22 cellular contexts compared by ENCODE assay signal in genomic region chr16:75599452-75600277, GRCh38. TPM values are rescaled to one million over a fixed set of nuclear protein-coding genes. Genes with fewer than 3 reads are reported as not detected.
A peak's percentile ranks its signal among the peaks of the same experiment; 100 is the strongest.
DNase-seq lines count a peak whose midpoint lies in the region; ATAC-seq and TF ChIP-seq lines count a peak whose summit lies in the region.
"Had no signal": no experiment of that assay in that cellular context is flagged by ENCODE, and none has a peak within 500 bp of the region (broad histone marks: within the 10 kb centered on the region; RNA-seq: fewer than 3 reads in every experiment).

No MANE protein-coding gene starts in this region.

- TF ChIP-seq CTCF in MCF 10A (IDR thresholded peaks at IDR 0.05; ENCODE audit: unreplicated experiment), result no peak
- no peak for TF ChIP-seq CTCF in mammary epithelial cell (conservative IDR thresholded peaks at IDR 0.05 in 1 of 2, IDR thresholded peaks at IDR 0.05 in 1 of 2; ENCODE audit: extremely low read depth in 1 of 2, insufficient read depth in 1 of 2, low read depth in 1 of 2, low read length in 2 of 2)
- TF ChIP-seq CTCF in Panc1 (IDR thresholded peaks at IDR 0.05), result no peak
- no peak for TF ChIP-seq CTCF in thoracic aorta (IDR thresholded peaks at IDR 0.05)

- H3K27me3 ChIP-seq in mammary epithelial cell (ENCODE audit: insufficient read depth, low read length) (no peaks in the 10 kb centered on the region), Panc1 (ENCODE audit: control insufficient read depth, insufficient read depth, low read length) (no peaks in the 10 kb centered on the region), thoracic aorta (replicated peaks; ENCODE audit: insufficient read depth) (no peaks in the 10 kb centered on the region)
- H3K27me3 ChIP-seq: BLaER1 treated with 17β-estradiol and CSF1 and Interleukin-3, amounts not matched to agents 10 nM and 100 nM; left lung; neural progenitor cell; thyroid gland had no signal

- DNase-seq in MCF 10A (ENCODE audit: unreplicated experiment) (no peak), mammary epithelial cell (no peak), Panc1 (ENCODE audit: low read depth, low spot score) (no peak), iris pigment epithelial cell (ENCODE audit: low read depth) (peak; percentile 61), thoracic aorta (ENCODE audit: low spot score) (no peak), NCI-H1092 (lab: John Stamatoyannopoulos, UW) (no peak)
- DNase-seq: activated naive CD8-positive, alpha-beta T cell treated with anti-CD3 and anti-CD28 coated beads, Interleukin-2, amount 50 U/mL, for 24 hours; cortex of kidney; left lung; NCI-H1417 treated with DMSO at 0.1 percent for 48 hours; NCI-H510A treated with DMSO at 0.1 percent for 48 hours; stimulated activated CD4-positive, alpha-beta T cell treated with anti-CD3 and anti-CD28 coated beads, Interleukin-2, amount 100 ng/mL, for 48 hours; stimulated activated naive CD4-positive, alpha-beta T cell treated with Interleukin-2 at 50 U/mL for 16 hours; thyroid gland had no signal

- no peak overlapping the region for H3K27ac Mint-ChIP-seq in MCF 10A (ENCODE audit: low read depth, unreplicated experiment)
- H3K27ac Mint-ChIP-seq: activated naive CD8-positive, alpha-beta T cell treated with anti-CD3 and anti-CD28 coated beads, Interleukin-2, amount 50 U/mL, for 24 hours; neural progenitor cell; T-helper 2 cell treated with Interferon-gamma antibody and Interleukin-4, amounts not matched to agents 5 μg/mL and 100 μg/mL, for 36 hours; WTC11 had no signal

- H4K20me1 ChIP-seq in mammary epithelial cell (ENCODE audit: insufficient read depth, low read length), result no peaks in the 10 kb centered on the region
- H4K20me1 ChIP-seq: BLaER1 treated with 17β-estradiol and CSF1 and Interleukin-3, amounts not matched to agents 10 nM and 100 nM had no signal

- dilution Hi-C loops in mammary epithelial cell (cut with HindIII; ENCODE audit: low sequenced_read_pairs), result no loop called here

- H3K4me3 ChIP-seq in mammary epithelial cell (replicated peaks in 1 of 3; ENCODE audit: insufficient read depth in 1 of 3, low read depth in 2 of 3, low read length in 3 of 3) (no peak overlapping the region), Panc1 (ENCODE audit: low read depth in 2 of 2, low read length in 2 of 2) (no peak overlapping the region), thoracic aorta (no peak overlapping the region)
- H3K4me3 ChIP-seq: A549; BLaER1 treated with 17β-estradiol and CSF1 and Interleukin-3, amounts not matched to agents 10 nM and 100 nM; left lung; neural progenitor cell; skin epidermis; thyroid gland had no signal

- 88% methylated on average over 6 of the region's 6 CpGs for WGBS in mammary epithelial cell (ENCODE audit: low coverage, missing lambda C conversion rate)

- BruUV-seq in MCF 10A (replicated peaks; lab: Mats Ljungman, UMichigan) (TSS peak; percentile 14), mammary epithelial cell (replicated peaks; lab: Mats Ljungman, UMichigan) (no TSS peak), Panc1 (replicated peaks; lab: Mats Ljungman, UMichigan) (TSS peak; percentile 48)

- CTCF ChIA-PET in MCF 10A (lab: Yijun Ruan, JAX), result interaction anchor here (1.0 to 1.7 kb wide), 3 partner anchors 83 to 164 kb away, joined by 3 to 5 read pairs (median 5); no protein-coding TSS in a partner anchor
- CTCF ChIA-PET in mammary epithelial cell (lab: Charles Lee; ENCODE audit: low non-redundant PET), result interaction anchor here (0.6 to 0.7 kb wide), 2 partner anchors 34 to 82 kb away, joined by 3 to 5 read pairs; no protein-coding TSS in a partner anchor
- CTCF ChIA-PET in Panc1 (lab: Charles Lee), result no interaction called here

- H3K27ac ChIP-seq in mammary epithelial cell (ENCODE audit: insufficient read depth, low read depth, low read length) (no peak overlapping the region), Panc1 (ENCODE audit: low read length) (no peak overlapping the region), thoracic aorta (peak overlapping the region; percentile 55 to 58)
- H3K27ac ChIP-seq: A549; BLaER1 treated with 17β-estradiol and CSF1 and Interleukin-3, amounts not matched to agents 10 nM and 100 nM; left lung; neural progenitor cell; skin epidermis; thyroid gland had no signal

- H3K9me3 Mint-ChIP-seq in MCF 10A (ENCODE audit: unreplicated experiment), result peaks cover 15% of the 10 kb centered on the region

- H3K36me3 ChIP-seq in mammary epithelial cell (ENCODE audit: insufficient read depth, low read length), result peaks cover 17% of the 10 kb centered on the region
- H3K36me3 ChIP-seq in Panc1 (ENCODE audit: control insufficient read depth, insufficient read depth, low read length), result peaks cover 5% of the 10 kb centered on the region
- peaks cover 34% of the 10 kb centered on the region for H3K36me3 ChIP-seq in thoracic aorta

- H3K9me3 ChIP-seq in mammary epithelial cell (replicated peaks; ENCODE audit: insufficient read depth, low read length) (peaks cover 6% of the 10 kb centered on the region), Panc1 (ENCODE audit: control insufficient read depth, insufficient read depth, low read depth, low read length) (no peaks in the 10 kb centered on the region), thoracic aorta (no peaks in the 10 kb centered on the region)
- H3K9me3 ChIP-seq: thyroid gland had no signal

- no peak for ATAC-seq in Panc1
- no peak for ATAC-seq in thoracic aorta (ENCODE audit: insufficient number of reproducible peaks, low FRiP score, low read depth)
- no peak for ATAC-seq in GM18868 (IDR thresholded peaks at IDR 0.05; ENCODE audit: unreplicated experiment)
- no peak for ATAC-seq in HG02938 (IDR thresholded peaks at IDR 0.05; ENCODE audit: unreplicated experiment)
- ATAC-seq: A549; activated naive CD8-positive, alpha-beta T cell treated with anti-CD3 and anti-CD28 coated beads, Interleukin-2, amount 50 U/mL, for 24 hours; left lung; WTC11 had no signal

- H2AFZ ChIP-seq in mammary epithelial cell (ENCODE audit: low read depth, low read length), result no peak overlapping the region
- H2AFZ ChIP-seq: neural progenitor cell had no signal

- H3K4me2 ChIP-seq in mammary epithelial cell (ENCODE audit: insufficient read depth, low read depth, low read length), result no peak overlapping the region
- H3K4me2 ChIP-seq: A549; BLaER1 treated with 17β-estradiol and CSF1 and Interleukin-3, amounts not matched to agents 10 nM and 100 nM; neural progenitor cell had no signal

- H3K36me3 Mint-ChIP-seq in MCF 10A (ENCODE audit: insufficient read depth, unreplicated experiment), result peaks cover 69% of the 10 kb centered on the region

- H3K79me2 ChIP-seq in mammary epithelial cell (ENCODE audit: insufficient read depth, low read length), result no peaks in the 10 kb centered on the region

- intact Hi-C loops in MCF 10A (cut with micrococcal nuclease), result no loop called here
- intact Hi-C loops in mammary epithelial cell (cut with micrococcal nuclease), result no loop called here
- intact Hi-C loops in Panc1 (cut with micrococcal nuclease; ENCODE audit: unreplicated experiment), result no loop called here

- H3K4me3 Mint-ChIP-seq in MCF 10A (ENCODE audit: unreplicated experiment), result no peak overlapping the region
- H3K4me3 Mint-ChIP-seq: activated naive CD8-positive, alpha-beta T cell treated with anti-CD3 and anti-CD28 coated beads, Interleukin-2, amount 50 U/mL, for 24 hours; neural progenitor cell; T-helper 2 cell treated with Interferon-gamma antibody and Interleukin-4, amounts not matched to agents 5 μg/mL and 100 μg/mL, for 36 hours; WTC11 had no signal

- POLR2A ChIA-PET in MCF 10A (lab: Yijun Ruan, JAX) (interaction anchor here (0.6 to 1.2 kb wide), 6 partner anchors 10 to 1300 kb away, joined by 3 read pairs; partner anchors contain the start of gene ADAT1), Panc1 (lab: Charles Lee) (no interaction called here)

- in situ Hi-C loops in mammary epithelial cell (cut with MboI; ENCODE audit: low sequenced_read_pairs in 2 of 2) (no loop called here), Panc1 (cut with HindIII; ENCODE audit: low pct_unique_long_range_greater_than_20kb, low sequenced_read_pairs) (no loop called here)

- no peak overlapping the region for H3K9ac ChIP-seq in mammary epithelial cell (ENCODE audit: insufficient read depth, low read length)
- H3K9ac ChIP-seq: BLaER1 treated with 17β-estradiol and CSF1 and Interleukin-3, amounts not matched to agents 10 nM and 100 nM; neural progenitor cell had no signal

- no peaks in the 10 kb centered on the region for H3K27me3 Mint-ChIP-seq in MCF 10A (ENCODE audit: insufficient read depth, unreplicated experiment)
- H3K27me3 Mint-ChIP-seq: activated naive CD8-positive, alpha-beta T cell treated with anti-CD3 and anti-CD28 coated beads, Interleukin-2, amount 50 U/mL, for 24 hours had no signal

- peaks cover 1% of the 10 kb centered on the region for H3K4me1 Mint-ChIP-seq in MCF 10A (ENCODE audit: insufficient read depth, unreplicated experiment)
- H3K4me1 Mint-ChIP-seq: neural progenitor cell had no signal

- H3K4me1 ChIP-seq in mammary epithelial cell (ENCODE audit: insufficient read depth, low read length) (no peaks in the 10 kb centered on the region), Panc1 (ENCODE audit: control insufficient read depth, insufficient read depth, low read length) (no peaks in the 10 kb centered on the region), thoracic aorta (ENCODE audit: control insufficient read depth in 1 of 2, low read depth in 2 of 2) (peaks cover 0 to 22% of the 10 kb centered on the region in 2 donors)
- H3K4me1 ChIP-seq: left lung, neural progenitor cell, thyroid gland had no signal

RNA-seq across cellular contexts. Expression of gene ADAT1, which starts 23.4 kb away (rescaled TPM):
- 48.7 and 60.2 TPM in 2 replicates for total RNA-seq in MCF 10A (2022)
- total RNA-seq in mammary epithelial cell, result 10 to 100 TPM; 62.0 to 86.5 TPM
- 36.3 TPM for polyA plus RNA-seq in mammary epithelial cell
- polyA minus RNA-seq in mammary epithelial cell, result 23.8 TPM
- total RNA-seq in Panc1 (2021; ENCODE audit: unreplicated experiment), result 46.8 TPM
- polyA plus RNA-seq in Panc1 (2012; ENCODE audit: insufficient read length), result 26.9 TPM
- 10 to 100 TPM; 41.2 to 46.3 TPM for total RNA-seq in thoracic aorta

RNA-seq across cellular contexts. Expression of gene GABARAPL2, which starts 33.5 kb away (rescaled TPM):
- 61.5 and 70.5 TPM in 2 replicates for total RNA-seq in MCF 10A (2022)
- total RNA-seq in mammary epithelial cell, result 10 to 100 TPM; 41.2 to 63.2 TPM
- polyA plus RNA-seq in mammary epithelial cell, result 76.8 TPM
- polyA minus RNA-seq in mammary epithelial cell, result 49.6 TPM
- 56.2 TPM for total RNA-seq in Panc1 (2021; ENCODE audit: unreplicated experiment)
- 58.5 TPM for polyA plus RNA-seq in Panc1 (2012; ENCODE audit: insufficient read length)
- total RNA-seq in thoracic aorta, result 100 to 1,000 TPM; 101 to 122 TPM

RNA-seq across cellular contexts. Expression of gene TMEM231, which starts 43.6 kb away (rescaled TPM):
- total RNA-seq in MCF 10A (2022), result 18.6 and 21.1 TPM in 2 replicates
- 10 to 100 TPM; 13.8 to 21.2 TPM for total RNA-seq in mammary epithelial cell
- polyA plus RNA-seq in mammary epithelial cell, result 27.8 TPM
- 23.9 TPM for polyA minus RNA-seq in mammary epithelial cell
- 9.0 TPM for total RNA-seq in Panc1 (2021; ENCODE audit: unreplicated experiment)
- polyA plus RNA-seq in Panc1 (2012; ENCODE audit: insufficient read length), result 7.4 TPM
- 10 to 100 TPM; 10.4 to 11.8 TPM for total RNA-seq in thoracic aorta

RNA-seq across cellular contexts. Expression of gene KARS1, which starts 47.8 kb away (rescaled TPM):
- total RNA-seq in MCF 10A (2022), result 213 and 219 TPM in 2 replicates
- total RNA-seq in mammary epithelial cell, result 100 to 1,000 TPM; 114 to 162 TPM
- polyA plus RNA-seq in mammary epithelial cell, result 165 TPM
- polyA minus RNA-seq in mammary epithelial cell, result 178 TPM
- 119 TPM for total RNA-seq in Panc1 (2021; ENCODE audit: unreplicated experiment)
- polyA plus RNA-seq in Panc1 (2012; ENCODE audit: insufficient read length), result 97.6 TPM
- total RNA-seq in thoracic aorta, result 10 to 100 TPM; 71.5 to 76.1 TPM

RNA-seq across cellular contexts. Expression of gene TERF2IP, which starts 47.9 kb away (rescaled TPM):
- 73.9 and 80.0 TPM in 2 replicates for total RNA-seq in MCF 10A (2022)
- total RNA-seq in mammary epithelial cell, result 10 to 100 TPM; 31.7 to 40.3 TPM
- polyA plus RNA-seq in mammary epithelial cell, result 15.5 TPM
- 2.8 TPM for polyA minus RNA-seq in mammary epithelial cell
- total RNA-seq in Panc1 (2021; ENCODE audit: unreplicated experiment), result 23.3 TPM
- 20.9 TPM for polyA plus RNA-seq in Panc1 (2012; ENCODE audit: insufficient read length)
- 10 to 100 TPM; 78.3 to 83.8 TPM for total RNA-seq in thoracic aorta

Comparison
In these comparisons a context has a peak if more than half of its experiments do, and no peak if none do; other contexts are left out.
1. H3K27ac ChIP-seq: peak in thoracic aorta (2 of 2); none in mammary epithelial cell (single experiment) and Panc1 (single experiment).